Comparison of ENCODE assay signal across 15 cellular contexts in the genomic region with DNA sequence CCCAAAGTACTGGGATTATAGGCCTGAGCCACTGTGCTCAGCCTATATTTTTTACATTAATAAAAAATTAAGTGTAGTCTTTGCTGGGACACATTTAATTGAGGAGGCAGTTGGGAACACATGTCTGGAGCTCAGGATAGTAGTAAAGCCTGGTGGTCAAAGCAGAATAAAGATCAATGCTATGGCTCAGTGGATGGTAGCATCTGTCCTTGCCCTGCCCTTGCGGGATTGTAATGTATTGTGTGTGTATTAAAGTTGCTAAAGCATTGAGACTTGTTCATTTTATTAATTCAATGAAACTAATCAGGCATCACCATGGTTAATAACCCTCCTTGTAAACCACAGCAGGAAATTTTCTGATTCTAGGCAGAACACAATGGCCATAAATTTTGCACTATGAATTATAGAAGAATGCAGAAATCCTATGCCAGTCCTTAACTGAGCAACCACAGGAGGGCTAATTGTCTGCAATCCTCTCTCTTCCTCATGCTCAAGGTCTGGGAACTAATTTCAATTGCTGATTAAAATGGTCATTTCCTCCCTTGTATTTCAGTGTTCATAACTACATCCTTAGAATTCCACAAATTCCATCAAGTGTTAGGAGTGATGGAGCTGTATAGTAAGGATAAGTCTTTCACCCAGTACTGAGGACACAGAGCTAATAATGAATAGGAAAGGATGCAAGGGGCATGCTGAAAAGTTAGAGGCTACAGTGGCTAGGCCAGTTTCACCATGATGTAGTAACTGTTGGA.
DNase-seq lines count a peak whose midpoint lies in the region; ATAC-seq, FAIRE-seq and TF ChIP-seq lines count a peak whose summit lies in the region.
"Had no signal": no experiment of that assay in that cellular context is flagged by ENCODE, and none has a peak within 500 bp of the region (broad histone marks: within the 10 kb centered on the region; RNA-seq: fewer than 3 reads in every experiment).

No MANE protein-coding gene starts in this region.

- in situ Hi-C loops in IMR-90 (cut with MboI; ENCODE audit: low sequenced_read_pairs), result no loop called here

- dilution Hi-C loops in IMR-90 (cut with HindIII; ENCODE audit: low sequenced_read_pairs, unreplicated experiment), result no loop called here
- dilution Hi-C loops in endothelial cell of umbilical vein (cut with MboI; ENCODE audit: extremely low pct_ligation_motif_present, low sequenced_read_pairs), result no loop called here

- H2BK5ac ChIP-seq in IMR-90 (ENCODE audit: low read depth, low read length, poor library complexity, severe bottlenecking) (peak overlapping the region; percentile 68), mesenchymal stem cell (ENCODE audit: low read depth, low read length, poor library complexity, severe bottlenecking) (no peak overlapping the region)

- H3K36me3 ChIP-seq in BJ (ENCODE audit: control insufficient read depth, insufficient read depth, low read length) (no peaks in the 10 kb centered on the region), IMR-90 (ENCODE audit: control insufficient read depth, insufficient read depth, low read length) (no peaks in the 10 kb centered on the region), endothelial cell of umbilical vein (ENCODE audit: control insufficient read depth in 2 of 2, extremely low read depth in 1 of 2, insufficient read depth in 2 of 2, low read length in 2 of 2) (no peaks in the 10 kb centered on the region), mesenchymal stem cell (ENCODE audit: control insufficient read depth in 1 of 2, insufficient read depth in 2 of 2, low read depth in 1 of 2, low read length in 2 of 2) (no peaks in the 10 kb centered on the region), mucosa of descending colon (ENCODE audit: low read depth) (no peaks in the 10 kb centered on the region)

- WGBS in IMR-90 (ENCODE audit: extremely low coverage in 2 of 2, insufficient read length in 1 of 2), 2 experiments, result no CpG with 5 or more reads among the region's 1 CpG
- no CpG with 5 or more reads among the region's 1 CpG for WGBS in mesenchymal stem cell

- FAIRE-seq in endothelial cell of umbilical vein (lab: Jason Lieb, UNC), result peak; percentile 63
- FAIRE-seq: H54, HepG2, small intestine had no signal

- peak overlapping the region; percentile 98 for H2BK120ac ChIP-seq in IMR-90 (ENCODE audit: low read depth, low read length)
- no peak overlapping the region for H2BK120ac ChIP-seq in mesenchymal stem cell (ENCODE audit: low read depth, low read length)

- H2AK5ac ChIP-seq in IMR-90 (ENCODE audit: low read depth, low read length) (peak overlapping the region; percentile 93), mesenchymal stem cell (ENCODE audit: low read length, severe bottlenecking) (no peak overlapping the region)

- intact Hi-C loops in IMR-90 (cut with micrococcal nuclease) (no loop called here), endothelial cell of umbilical vein (cut with micrococcal nuclease) (loop anchor here (1.0 to 2.0 kb wide), 5 partner anchors 8 to 274 kb away; no protein-coding TSS in a partner anchor), mucosa of descending colon (cut with DNase I, micrococcal nuclease) (no loop called here)

- H2AFZ ChIP-seq in IMR-90 (replicated peaks; ENCODE audit: low read length, poor library complexity) (peak overlapping the region; percentile 81), endothelial cell of umbilical vein (ENCODE audit: low read depth, low read length) (peak overlapping the region; percentile 65), mesenchymal stem cell (ENCODE audit: low read depth, low read length) (no peak overlapping the region)

- H3K9me3 ChIP-seq in IMR-90 (ENCODE audit: control insufficient read depth, insufficient read depth, low read length), result no peaks in the 10 kb centered on the region
- H3K9me3 ChIP-seq in endothelial cell of umbilical vein (replicated peaks; ENCODE audit: control insufficient read depth, insufficient read depth, low read length), result no peaks in the 10 kb centered on the region
- H3K9me3 ChIP-seq in mesenchymal stem cell (ENCODE audit: control insufficient read depth, low read length), result no peaks in the 10 kb centered on the region
- no peaks in the 10 kb centered on the region for H3K9me3 ChIP-seq in mucosa of descending colon

- POLR2A ChIA-PET in BJ (lab: Charles Lee) (no interaction called here), IMR-90 (lab: Charles Lee; ENCODE audit: unreplicated experiment) (no interaction called here), endothelial cell of umbilical vein (lab: Charles Lee) (interaction anchor here (1.0 kb wide), 1 partner anchor 24 kb away, joined by 5 read pairs; no protein-coding TSS in a partner anchor)

- no peak overlapping the region for H2BK12ac ChIP-seq in mesenchymal stem cell (ENCODE audit: low read length in 2 of 2)

- no peaks in the 10 kb centered on the region for H3K79me2 ChIP-seq in endothelial cell of umbilical vein (ENCODE audit: control insufficient read depth, insufficient read depth, low read length)

- ATAC-seq in IMR-90 (ENCODE audit: low read depth), result peak; percentile 83
- ATAC-seq in mucosa of descending colon, result no peak
- ATAC-seq: HepG2; naive thymus-derived CD8-positive, alpha-beta T cell had no signal

- H3K4me3 ChIP-seq in BJ (ENCODE audit: low read depth, low read length), result no peak overlapping the region
- H3K4me3 ChIP-seq in IMR-90 (ENCODE audit: insufficient read depth, low read depth, low read length), result no peak overlapping the region
- no peak overlapping the region for H3K4me3 ChIP-seq in endothelial cell of umbilical vein (replicated peaks in 1 of 3; ENCODE audit: insufficient read depth in 1 of 3, low read depth in 1 of 3, low read length in 3 of 3)
- no peak overlapping the region for H3K4me3 ChIP-seq in mesenchymal stem cell (ENCODE audit: insufficient read depth in 1 of 2, low read depth in 1 of 2, low read length in 2 of 2)
- H3K4me3 ChIP-seq in mucosa of descending colon, result no peak overlapping the region
- H3K4me3 ChIP-seq: SK-N-MC had no signal

- CTCF ChIA-PET in BJ (lab: Yijun Ruan, JAX), result interaction anchor here (0.9 kb wide), 1 partner anchor 24 kb away, joined by 3 read pairs; no protein-coding TSS in a partner anchor
- CTCF ChIA-PET in IMR-90 (lab: Yijun Ruan, JAX), result interaction anchor here (0.6 kb wide), 1 partner anchor 620 kb away, joined by 4 read pairs; no protein-coding TSS in a partner anchor
- CTCF ChIA-PET in endothelial cell of umbilical vein (lab: Charles Lee), result interaction anchor here (1.5 kb wide), 2 partner anchors 24 to 49 kb away, joined by 5 to 6 read pairs; no protein-coding TSS in a partner anchor

- TF ChIP-seq CTCF in BJ (IDR thresholded peaks at IDR 0.05; ENCODE audit: insufficient read depth, low read depth, low read length) (peak; percentile 25; the same call in 1 of the 2 replicates), IMR-90 (conservative IDR thresholded peaks at IDR 0.05; ENCODE audit: low read depth, low read length) (no peak), endothelial cell of umbilical vein (IDR thresholded peaks at IDR 0.05; ENCODE audit: extremely low read depth in 1 of 2, insufficient read depth in 1 of 2, low read depth in 1 of 2, low read length in 2 of 2) (peak in 1 of 2 donors; percentile 27), mucosa of descending colon (IDR thresholded peaks at IDR 0.05) (no peak)

- no peak overlapping the region for H3K9ac ChIP-seq in IMR-90 (ENCODE audit: low read depth, low read length)
- peak overlapping the region; percentile 51 for H3K9ac ChIP-seq in endothelial cell of umbilical vein (replicated peaks; ENCODE audit: extremely low read depth, insufficient read depth, low read length)
- H3K9ac ChIP-seq in mesenchymal stem cell (ENCODE audit: low read length), result no peak overlapping the region

- H2AK9ac ChIP-seq in IMR-90 (replicated peaks; ENCODE audit: low read depth, low read length, poor library complexity), result no peak overlapping the region

- peak; percentile 60 for DNase-seq in BJ (ENCODE audit: low read depth)
- DNase-seq in IMR-90, result peak; percentile 59
- DNase-seq in endothelial cell of umbilical vein (ENCODE audit: low read depth, low spot score), result peak; percentile 81
- peak; percentile 35 for DNase-seq in mesenchymal stem cell
- DNase-seq in mucosa of descending colon, result no peak
- DNase-seq in NCI-H82 (lab: John Stamatoyannopoulos, UW), result no peak
- DNase-seq in NCI-H1694 (lab: John Stamatoyannopoulos, UW), result no peak
- no peak for DNase-seq in AML-193 (lab: John Stamatoyannopoulos, UW)
- DNase-seq: CD8-positive, alpha-beta memory T cell; naive thymus-derived CD8-positive, alpha-beta T cell; NCI-H1417 treated with DMSO at 0.1 percent for 48 hours; small intestine had no signal

- H3K23ac ChIP-seq in IMR-90 (ENCODE audit: low read depth, low read length), result peak overlapping the region; percentile 98
- no peak overlapping the region for H3K23ac ChIP-seq in mesenchymal stem cell (ENCODE audit: low read length in 2 of 2)

- H3K79me1 ChIP-seq in IMR-90 (ENCODE audit: low read depth in 1 of 2, low read length in 2 of 2) (no peaks in the 10 kb centered on the region), mesenchymal stem cell (replicated peaks; ENCODE audit: low read length, poor library complexity, severe bottlenecking) (no peaks in the 10 kb centered on the region)

- H3K14ac ChIP-seq in IMR-90 (replicated peaks; ENCODE audit: low read depth, low read length), result peak overlapping the region; percentile 96
- H3K14ac ChIP-seq in mesenchymal stem cell (ENCODE audit: low read length in 2 of 2), result no peak overlapping the region

- peak overlapping the region; percentile 99 for H2BK20ac ChIP-seq in IMR-90 (ENCODE audit: low read depth, low read length)

- no peak for TF ChIP-seq POLR2A in IMR-90 (IDR thresholded peaks at IDR 0.05; ENCODE audit: low read depth, low read length)
- no peak for TF ChIP-seq POLR2A in endothelial cell of umbilical vein (IDR thresholded peaks at IDR 0.05; ENCODE audit: low read depth, low read length)

- peaks cover 8% of the 10 kb centered on the region; the same call in 1 of the 2 replicates for H3K4me1 ChIP-seq in IMR-90 (ENCODE audit: control insufficient read depth, insufficient read depth, low read length)
- H3K4me1 ChIP-seq in endothelial cell of umbilical vein (ENCODE audit: control insufficient read depth, extremely low read depth, insufficient read depth, low read length), result peaks cover 42% of the 10 kb centered on the region
- H3K4me1 ChIP-seq in mesenchymal stem cell (ENCODE audit: control insufficient read depth, insufficient read depth, low read depth, low read length), result peaks cover 1% of the 10 kb centered on the region
- H3K4me1 ChIP-seq in mucosa of descending colon (ENCODE audit: low read depth), result no peaks in the 10 kb centered on the region

- peak overlapping the region; percentile 91; the same call in 1 of the 2 replicates for H3K18ac ChIP-seq in IMR-90 (ENCODE audit: low read depth, low read length)
- no peak overlapping the region for H3K18ac ChIP-seq in mesenchymal stem cell (ENCODE audit: low read depth in 1 of 2, low read length in 2 of 2)

- H3K4ac ChIP-seq in IMR-90 (ENCODE audit: low read depth, low read length) (peak overlapping the region; percentile 94), mesenchymal stem cell (ENCODE audit: low read depth in 1 of 2, low read length in 2 of 2) (no peak overlapping the region)

- H2BK15ac ChIP-seq in IMR-90 (ENCODE audit: low read depth, low read length) (peak overlapping the region; percentile 99; the same call in 2 of the 3 replicates), mesenchymal stem cell (ENCODE audit: low read depth, poor library complexity, severe bottlenecking) (no peak overlapping the region)

- H3K27me3 ChIP-seq in BJ (ENCODE audit: control insufficient read depth, insufficient read depth, low read length) (no peaks in the 10 kb centered on the region), IMR-90 (ENCODE audit: control insufficient read depth, insufficient read depth, low read length) (no peaks in the 10 kb centered on the region), endothelial cell of umbilical vein (ENCODE audit: control insufficient read depth in 2 of 2, insufficient read depth in 2 of 2, low read length in 2 of 2) (no peaks in the 10 kb centered on the region), mesenchymal stem cell (ENCODE audit: control insufficient read depth in 1 of 2, insufficient read depth in 1 of 2, low read length in 2 of 2) (no peaks in the 10 kb centered on the region)

- H4K5ac ChIP-seq in IMR-90 (ENCODE audit: low read depth, low read length), result peak overlapping the region; percentile 72

- TF ChIP-seq RAD21 in IMR-90 (IDR thresholded peaks at IDR 0.05; ENCODE audit: low read length), result no peak

- H4K91ac ChIP-seq in IMR-90 (ENCODE audit: insufficient read depth, low read depth, low read length) (peak overlapping the region; percentile 95), mesenchymal stem cell (ENCODE audit: low read length) (no peak overlapping the region)

- peaks cover 6% of the 10 kb centered on the region for H3K9me1 ChIP-seq in IMR-90 (ENCODE audit: insufficient read depth, low read length)
- H3K9me1 ChIP-seq in endothelial cell of umbilical vein (replicated peaks; ENCODE audit: control insufficient read depth, extremely low read depth, insufficient read depth, low read length), result no peaks in the 10 kb centered on the region

- H4K20me1 ChIP-seq in IMR-90 (ENCODE audit: insufficient read depth, low read length) (no peaks in the 10 kb centered on the region), endothelial cell of umbilical vein (replicated peaks; ENCODE audit: control insufficient read depth, extremely low read depth, insufficient read depth, low read length) (no peaks in the 10 kb centered on the region)

- H3K27ac ChIP-seq in IMR-90 (ENCODE audit: insufficient read depth, low read length), result peak overlapping the region; percentile 45; the same call in 1 of the 2 replicates
- H3K27ac ChIP-seq in endothelial cell of umbilical vein (ENCODE audit: insufficient read depth, low read depth, low read length), result peak overlapping the region; percentile 97
- H3K27ac ChIP-seq in mesenchymal stem cell (ENCODE audit: low read length, poor library complexity, severe bottlenecking), result no peak overlapping the region
- H3K27ac ChIP-seq: SK-N-MC had no signal

- BruUV-seq in IMR-90 (replicated peaks; lab: Mats Ljungman, UMichigan) (no TSS peak), endothelial cell of umbilical vein (replicated peaks; lab: Mats Ljungman, UMichigan) (TSS peak; percentile 82)

- H4K8ac ChIP-seq in IMR-90 (ENCODE audit: low read depth in 2 of 2, low read length in 2 of 2), result peak overlapping the region; percentile 83 to 93
- no peak overlapping the region for H4K8ac ChIP-seq in mesenchymal stem cell (ENCODE audit: low read length)

- H3K4me2 ChIP-seq in IMR-90 (ENCODE audit: low read depth, low read length) (no peak overlapping the region), endothelial cell of umbilical vein (ENCODE audit: insufficient read depth, low read length) (peak overlapping the region; percentile 34), mesenchymal stem cell (ENCODE audit: low read length, poor library complexity, severe bottlenecking) (no peak overlapping the region)

- 0 out of 2 replicates have a peak overlapping the region, but pooled peaks have one; percentile 45 for H3K56ac ChIP-seq in IMR-90 (ENCODE audit: extremely low read depth, insufficient read depth, low read length)

Comparison
In these comparisons a context has a peak if more than half of its experiments do, and no peak if none do; other contexts are left out.
1. DNase-seq: peak in BJ (single experiment), IMR-90 (single experiment), endothelial cell of umbilical vein (single experiment) and mesenchymal stem cell (single experiment); none in mucosa of descending colon (0 of 3), NCI-H82 (single experiment), NCI-H1694 (single experiment) and AML-193 (0 of 2).